Comparison of ENCODE assay signal across 10 cellular contexts in the genomic region with DNA sequence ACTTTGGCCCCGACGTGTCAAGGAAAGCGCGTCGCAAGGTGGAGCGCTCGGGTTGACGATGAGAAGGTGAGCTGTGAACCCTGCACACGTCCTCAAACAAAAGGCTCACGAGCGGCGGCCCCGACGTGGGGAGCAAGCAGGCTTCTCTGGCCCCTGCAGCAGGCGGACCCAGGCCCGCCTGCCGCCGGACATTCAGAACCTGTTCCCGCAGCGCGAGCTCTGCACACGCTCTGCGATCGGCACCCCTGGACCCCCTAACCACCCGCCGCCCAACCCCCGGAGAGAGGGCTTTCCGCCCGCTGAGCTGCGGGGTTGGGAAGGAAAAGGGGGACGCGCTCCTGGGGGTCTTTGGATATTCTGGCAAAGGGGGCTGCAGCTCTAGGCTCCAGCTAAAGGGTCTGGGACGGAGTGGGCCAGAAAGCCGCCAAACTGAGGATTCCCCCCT. TPM values are rescaled to one million over a fixed set of nuclear protein-coding genes. Genes with fewer than 3 reads are reported as not detected.
DNase-seq lines count a peak whose midpoint lies in the region; ATAC-seq and TF ChIP-seq lines count a peak whose summit lies in the region.
"Had no signal": no experiment of that assay in that cellular context is flagged by ENCODE, and none has a peak within 500 bp of the region (broad histone marks: within the 10 kb centered on the region; RNA-seq: fewer than 3 reads in every experiment).

No MANE protein-coding gene starts in this region.

- CTCF ChIA-PET in GM10248 (lab: Yijun Ruan, JAX) = no interaction called here

- H3K4me1 ChIP-seq in thoracic aorta (ENCODE audit: control insufficient read depth in 1 of 2, low read depth in 2 of 2) = peaks cover 0 to 18% of the 10 kb centered on the region in 2 donors

- ATAC-seq in thoracic aorta (ENCODE audit: insufficient number of reproducible peaks, low FRiP score, low read depth) (no peak), GM19395 (IDR thresholded peaks at IDR 0.05; ENCODE audit: unreplicated experiment) (no peak), GM18502 (IDR thresholded peaks at IDR 0.05; ENCODE audit: poor library complexity, unreplicated experiment) (no peak)

- POLR2A ChIA-PET in GM10248 (lab: Yijun Ruan, JAX) = no interaction called here

- H3K27ac ChIP-seq in thoracic aorta = no peak overlapping the region

- H3K27me3 ChIP-seq in kidney epithelial cell (ENCODE audit: control insufficient read depth, insufficient read depth, low read length) (peaks cover 6% of the 10 kb centered on the region), thoracic aorta (replicated peaks; ENCODE audit: insufficient read depth) (no peaks in the 10 kb centered on the region)

- H3K4me3 ChIP-seq in choroid plexus epithelial cell (ENCODE audit: low read depth, low read length) (peak overlapping the region; percentile 81), kidney epithelial cell (ENCODE audit: low read depth, low read length) (peak overlapping the region; percentile 55), thoracic aorta (peak overlapping the region; percentile 81)

- DNase-seq in KBM-7 (peak; percentile 19), choroid plexus epithelial cell (ENCODE audit: low read depth) (peak; percentile 59), kidney epithelial cell (ENCODE audit: low read depth) (no peak), thoracic aorta (ENCODE audit: low spot score) (no peak), GM10248 (ENCODE audit: extremely low spot score) (no peak)
- DNase-seq in activated effector memory CD4-positive, alpha-beta T cell treated with anti-CD3 and anti-CD28 coated beads, Interleukin-2, amount 50 U/mL, for 16 hours = no peak
- DNase-seq: immature natural killer cell; NK-92 treated with Interleukin-12 subunit alpha and Interleukin-12 subunit beta, amount 100 ng/mL, for 24 hours had no signal

- in situ Hi-C loops in KBM-7 (cut with MboI; ENCODE audit: low pct_unique_long_range_greater_than_20kb, low sequenced_read_pairs) = no loop called here

- H3K36me3 ChIP-seq in kidney epithelial cell (ENCODE audit: control insufficient read depth, insufficient read depth, low read length) (no peaks in the 10 kb centered on the region), thoracic aorta (no peaks in the 10 kb centered on the region)

- no peaks in the 10 kb centered on the region for H3K9me3 ChIP-seq in thoracic aorta

- TF ChIP-seq CTCF in choroid plexus epithelial cell (conservative IDR thresholded peaks at IDR 0.05; ENCODE audit: low read depth, low read length) = peak; percentile 34
- peak; percentile 12 for TF ChIP-seq CTCF in kidney epithelial cell (IDR thresholded peaks at IDR 0.05; ENCODE audit: insufficient read depth, low read length, poor library complexity, severe bottlenecking)
- no peak for TF ChIP-seq CTCF in thoracic aorta (IDR thresholded peaks at IDR 0.05)
- no peak for TF ChIP-seq CTCF in GM10248 (IDR thresholded peaks at IDR 0.05; ENCODE audit: control extremely low read depth, extremely low read depth, low read depth, missing control alignments)

RNA-seq across cellular contexts. Expression of gene FBN2, which starts 1.2 kb away (rescaled TPM):
- total RNA-seq in kidney epithelial cell = 25.2 and 31.9 TPM in 2 replicates
- total RNA-seq in thoracic aorta = 1 to 10 TPM in 1 of 2 donors, under 1 TPM in 1; 0.68 to 5.8 TPM

Comparison
In these comparisons a context has a peak if more than half of its experiments do, and no peak if none do; other contexts are left out.
1. DNase-seq: peak in KBM-7 (single experiment) and choroid plexus epithelial cell (single experiment); none in kidney epithelial cell (single experiment), thoracic aorta (single experiment), activated effector memory CD4-positive, alpha-beta T cell treated with anti-CD3 and anti-CD28 coated beads, Interleukin-2, amount 50 U/mL, for 16 hours (single experiment) and GM10248 (single experiment).
2. CTCF ChIP-seq: peak in choroid plexus epithelial cell (single experiment) and kidney epithelial cell (single experiment); none in thoracic aorta (single experiment) and GM10248 (single experiment).
3. Peak in every context shown above with its lines, with median percentiles within 50 percentile points of each other: H3K4me3 ChIP-seq.